ENCODE assay signal across 21 cellular contexts in genomic region chr11:113251281-113251680, GRCh38.
"Had no signal": no experiment of that assay in that cellular context is flagged by ENCODE, and none has a peak within 500 bp of the region (broad histone marks: within the 10 kb centered on the region; RNA-seq: fewer than 3 reads in every experiment).

No MANE protein-coding gene starts in this region.

- H3K4me1 Mint-ChIP-seq: naive B cell; naive thymus-derived CD8-positive, alpha-beta T cell had no signal

- H3K4me2 ChIP-seq: hepatocyte had no signal

- H2AFZ ChIP-seq: hepatocyte had no signal

- H3K4me3 Mint-ChIP-seq: immature natural killer cell; mesothelial cell of epicardium; naive B cell; naive thymus-derived CD8-positive, alpha-beta T cell had no signal

- H3K4me1 ChIP-seq: left lung, lower lobe of right lung had no signal

- H3K9me3 ChIP-seq: esophagus muscularis mucosa, gastroesophageal sphincter, heart left ventricle, left lung, lower lobe of right lung, mucosa of descending colon had no signal

- H3K9me3 Mint-ChIP-seq: immature natural killer cell; mesothelial cell of epicardium; naive B cell; naive thymus-derived CD8-positive, alpha-beta T cell had no signal

- ATAC-seq: foreskin keratinocyte; gastroesophageal sphincter; heart left ventricle; left cardiac atrium; left lung; left ventricle myocardium superior; lower lobe of right lung; mucosa of descending colon; naive thymus-derived CD8-positive, alpha-beta T cell had no signal

- DNase-seq: dermis blood vessel endothelial cell; dorsolateral prefrontal cortex; effector CD4-positive, alpha-beta T cell; effector memory CD4-positive, alpha-beta T cell; foreskin keratinocyte; heart left ventricle; hypothalamus; immature natural killer cell; left cardiac atrium; left lung; left ventricle myocardium superior; lower lobe of right lung; mesenchymal stem cell; mucosa of descending colon; naive B cell; naive thymus-derived CD8-positive, alpha-beta T cell had no signal

- H3K79me2 ChIP-seq: hepatocyte had no signal

- H3K36me3 Mint-ChIP-seq: naive B cell; naive thymus-derived CD8-positive, alpha-beta T cell had no signal

- H3K36me3 ChIP-seq: left lung, lower lobe of right lung had no signal

- H3K27ac ChIP-seq: coronary artery, esophagus muscularis mucosa, foreskin keratinocyte, gastroesophageal sphincter, heart left ventricle, hepatocyte, left lung, lower lobe of right lung had no signal

- H3K27me3 ChIP-seq: dorsolateral prefrontal cortex, esophagus muscularis mucosa, gastroesophageal sphincter, heart left ventricle, hepatocyte had no signal

- H3K4me3 ChIP-seq: coronary artery, dorsolateral prefrontal cortex, esophagus muscularis mucosa, gastroesophageal sphincter, heart left ventricle, hepatocyte, left lung, lower lobe of right lung, mucosa of descending colon had no signal

- H3K27ac Mint-ChIP-seq: immature natural killer cell; mesothelial cell of epicardium; naive B cell; naive thymus-derived CD8-positive, alpha-beta T cell had no signal
